ENCODE assay signal across 8 cellular contexts in the genomic region with DNA sequence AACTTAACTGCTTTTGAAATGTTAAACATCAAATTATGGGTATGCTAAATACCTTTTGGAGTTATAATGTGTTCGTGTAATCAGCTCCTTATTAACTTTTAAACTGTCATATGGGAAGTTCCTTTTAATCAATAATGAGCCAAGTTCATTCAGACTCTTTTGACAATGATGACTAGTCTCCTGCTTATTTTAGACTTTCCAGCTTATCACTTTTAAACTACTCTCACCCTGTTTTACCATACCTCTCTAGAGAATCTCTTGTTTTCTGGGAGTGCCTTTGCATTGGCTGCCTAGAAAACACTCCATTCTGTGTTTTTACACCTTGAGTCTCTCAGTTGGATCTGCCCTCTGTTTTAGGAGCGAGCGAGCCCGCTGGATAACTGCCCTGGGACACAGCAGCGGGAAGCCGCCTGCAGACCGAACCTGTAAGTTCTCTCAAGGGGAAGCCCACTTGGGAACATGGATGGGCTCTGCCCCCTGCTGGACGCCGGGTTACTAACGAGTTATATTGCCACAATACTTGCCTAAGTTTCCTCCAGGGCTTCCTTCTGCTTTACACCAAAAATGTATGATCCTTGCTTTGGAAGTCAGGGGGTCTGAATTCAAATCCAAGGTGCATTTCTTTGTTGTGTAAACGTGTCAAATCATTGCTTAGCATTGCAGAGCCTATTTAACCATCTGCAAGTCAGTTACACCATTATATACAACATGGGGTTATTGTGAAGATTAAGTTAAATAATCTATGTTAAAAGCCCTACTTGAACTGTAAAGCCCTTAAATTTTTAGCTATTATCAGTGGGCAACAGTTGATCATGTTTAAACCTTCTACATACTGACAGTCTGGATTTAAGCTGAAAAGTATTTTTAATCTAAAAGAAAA.
A peak's percentile ranks its signal among the peaks of the same experiment; 100 is the strongest.
DNase-seq lines count a peak whose midpoint lies in the region; ATAC-seq and TF ChIP-seq lines count a peak whose summit lies in the region.

No MANE protein-coding gene starts in this region.

- peak; percentile 84 for TF ChIP-seq CTCF in GM12873 (IDR thresholded peaks at IDR 0.05; ENCODE audit: insufficient read depth, low read depth, low read length, missing control alignments)

- no peaks in the 10 kb centered on the region for H3K9me3 ChIP-seq in SK-N-MC (ENCODE audit: low read depth, low read length)

- DNase-seq in NCI-H1048 (lab: John Stamatoyannopoulos, UW) (peak; percentile 66), SK-N-MC (ENCODE audit: low read depth, low spot score) (peak; percentile 51), head of caudate nucleus (peak; percentile 76 to 96 (median 90)), posterior cingulate gyrus (peak; percentile 72 to 99 (median 90)), ureter (ENCODE audit: low spot score) (peak; percentile 93)
- peak; percentile 69 for DNase-seq in activated naive CD4-positive, alpha-beta T cell treated with anti-CD3 and anti-CD28 coated beads, Interleukin-2, amount 50 U/mL, for 16 hours

- no peak overlapping the region for H3K9ac ChIP-seq in SK-N-MC (ENCODE audit: insufficient read length)

- H3K27ac ChIP-seq in SK-N-MC = no peak overlapping the region

- H3K4me3 ChIP-seq in SK-N-MC = no peak overlapping the region

- intact Hi-C loops in head of caudate nucleus (cut with DNase I) = loop anchor here (5.0 kb wide), 1 partner anchor 156 kb away; no protein-coding TSS in a partner anchor
- intact Hi-C loops in posterior cingulate gyrus (cut with DNase I) = loop anchor here (2.0 to 10.0 kb wide), 3 partner anchors 156 to 1226 kb away; no protein-coding TSS in a partner anchor

- ATAC-seq in HG02610 (IDR thresholded peaks at IDR 0.05; ENCODE audit: unreplicated experiment) = peak; percentile 94

- H3K36me3 ChIP-seq in SK-N-MC (ENCODE audit: insufficient read depth, low read length) = peaks cover 62% of the 10 kb centered on the region
